Comparison of ENCODE assay signal across 13 cellular contexts in the genomic region with DNA sequence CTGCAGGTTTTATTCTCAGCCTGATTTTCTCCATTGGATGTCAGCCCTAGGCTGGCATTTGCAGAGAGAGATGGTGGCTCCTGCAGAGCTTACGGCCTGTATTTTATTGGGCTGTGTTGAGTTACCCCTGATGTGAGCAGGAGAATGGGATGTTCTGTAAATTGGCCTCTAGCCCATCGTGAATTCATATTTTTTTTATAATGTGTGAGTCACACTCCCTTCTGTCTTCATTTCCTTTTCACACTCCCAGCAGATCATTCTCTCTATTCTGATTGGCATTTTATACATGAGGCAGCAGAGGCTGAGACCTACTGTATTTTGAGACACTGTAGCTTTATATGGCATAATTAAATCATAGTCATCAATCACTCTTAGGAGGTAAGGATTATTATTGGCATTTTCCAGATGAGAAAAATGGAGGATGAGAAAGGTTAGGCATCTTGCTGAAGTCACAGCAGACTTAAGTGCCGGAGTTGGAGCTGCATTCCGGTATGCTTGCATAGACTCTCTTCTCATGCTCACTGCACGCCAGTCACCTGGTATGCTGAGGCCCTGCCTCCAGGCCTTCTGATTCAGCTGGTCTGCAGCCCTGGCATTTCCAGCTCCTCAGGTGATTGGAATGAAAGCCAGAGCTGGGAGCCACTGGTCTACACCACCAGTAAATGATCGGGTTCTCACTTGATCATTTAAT.
A peak's percentile ranks its signal among the peaks of the same experiment; 100 is the strongest.
DNase-seq lines count a peak whose midpoint lies in the region; ATAC-seq lines count a peak whose summit lies in the region.
"Had no signal": no experiment of that assay in that cellular context is flagged by ENCODE, and none has a peak within 500 bp of the region (broad histone marks: within the 10 kb centered on the region; RNA-seq: fewer than 3 reads in every experiment).

No MANE protein-coding gene starts in this region.

- peaks cover 24% of the 10 kb centered on the region for H3K4me1 ChIP-seq in GM23248 (ENCODE audit: insufficient read depth)
- H3K4me1 ChIP-seq in rectal smooth muscle tissue (ENCODE audit: control insufficient read depth, insufficient read depth, low read length): peaks cover 2% of the 10 kb centered on the region
- H3K4me1 ChIP-seq in CD8-positive, alpha-beta memory T cell (ENCODE audit: insufficient read depth, low read length): no peaks in the 10 kb centered on the region

- H3K36me3 ChIP-seq in GM23248 (ENCODE audit: low read depth) (no peaks in the 10 kb centered on the region), rectal smooth muscle tissue (ENCODE audit: control insufficient read depth, insufficient read depth, low read length) (no peaks in the 10 kb centered on the region)
- H3K36me3 ChIP-seq in CD8-positive, alpha-beta memory T cell (ENCODE audit: insufficient read depth, low read length): no peaks in the 10 kb centered on the region

- H3K27ac ChIP-seq in GM23248: peak overlapping the region; percentile 38; the same call in 1 of the 2 replicates
- H3K27ac ChIP-seq in rectal smooth muscle tissue (ENCODE audit: low read depth, low read length): peak overlapping the region; percentile 44
- no peak overlapping the region for H3K27ac ChIP-seq in CD8-positive, alpha-beta memory T cell (ENCODE audit: low read depth, low read length)
- H3K27ac ChIP-seq: HL-60 had no signal

- no peak for ATAC-seq in HG03521 (IDR thresholded peaks at IDR 0.05; ENCODE audit: unreplicated experiment)
- ATAC-seq in stimulated activated memory B cell treated with anti-CD40 and anti-IgM and Interleukin-4, amounts not matched to agents 10 μg/mL and 1 μg/mL and 100 μg/mL, for 72 hours: no peak
- ATAC-seq: stimulated activated naive CD8-positive, alpha-beta T cell treated with anti-CD3 and anti-CD28 coated beads, Interleukin-15, Interleukin-2, amounts not matched to agents 100 U/mL and 50 U/mL, for 24 hours; T-helper 17 cell had no signal

- H3K4me2 ChIP-seq in GM23248 (ENCODE audit: unreplicated experiment): peak overlapping the region; percentile 38

- POLR2A ChIA-PET in CD8-positive, alpha-beta memory T cell (lab: Charles Lee): no interaction called here

- H3K9me2 ChIP-seq in GM23248 (ENCODE audit: insufficient read depth): no peaks in the 10 kb centered on the region

- H3F3A ChIP-seq in GM23248 (ENCODE audit: insufficient read depth): peaks cover 12% of the 10 kb centered on the region

- no peak overlapping the region for H2AFZ ChIP-seq in GM23248

- peaks cover 8 to 18% of the 10 kb centered on the region in 2 donors for H3K27me3 Mint-ChIP-seq in CD8-positive, alpha-beta memory T cell
- no peaks in the 10 kb centered on the region for H3K27me3 Mint-ChIP-seq in stimulated activated memory B cell treated with anti-CD40 and anti-IgM and Interleukin-4, amounts not matched to agents 10 μg/mL and 1 μg/mL and 100 μg/mL, for 72 hours

- no peak overlapping the region for H3K9ac ChIP-seq in GM23248
- no peak overlapping the region for H3K9ac ChIP-seq in rectal smooth muscle tissue (ENCODE audit: low read length)

- no peaks in the 10 kb centered on the region for H3K9me3 Mint-ChIP-seq in CD8-positive, alpha-beta memory T cell
- no peaks in the 10 kb centered on the region for H3K9me3 Mint-ChIP-seq in stimulated activated memory B cell treated with anti-CD40 and anti-IgM and Interleukin-4, amounts not matched to agents 10 μg/mL and 1 μg/mL and 100 μg/mL, for 72 hours
- H3K9me3 Mint-ChIP-seq: naive B cell had no signal

- CTCF ChIA-PET in CD8-positive, alpha-beta memory T cell (lab: Charles Lee): no interaction called here

- H3K4me3 ChIP-seq in GM23248: no peak overlapping the region
- H3K4me3 ChIP-seq in rectal smooth muscle tissue (ENCODE audit: low read length): no peak overlapping the region
- no peak overlapping the region for H3K4me3 ChIP-seq in CD8-positive, alpha-beta memory T cell (ENCODE audit: low read length)

- in situ Hi-C loops in GM23248 (cut with MboI): no loop called here

- H3K79me2 ChIP-seq in GM23248 (ENCODE audit: insufficient read depth): no peaks in the 10 kb centered on the region

- H3K36me3 Mint-ChIP-seq in CD8-positive, alpha-beta memory T cell: no peaks in the 10 kb centered on the region
- H3K36me3 Mint-ChIP-seq in stimulated activated memory B cell treated with anti-CD40 and anti-IgM and Interleukin-4, amounts not matched to agents 10 μg/mL and 1 μg/mL and 100 μg/mL, for 72 hours: no peaks in the 10 kb centered on the region
- H3K36me3 Mint-ChIP-seq: naive B cell had no signal

- H3K4me1 Mint-ChIP-seq in CD8-positive, alpha-beta memory T cell: no peaks in the 10 kb centered on the region
- no peaks in the 10 kb centered on the region for H3K4me1 Mint-ChIP-seq in stimulated activated memory B cell treated with anti-CD40 and anti-IgM and Interleukin-4, amounts not matched to agents 10 μg/mL and 1 μg/mL and 100 μg/mL, for 72 hours
- H3K4me1 Mint-ChIP-seq: T-helper 17 cell had no signal

- 63% methylated on average over 6 of the region's 6 CpGs for WGBS in GM23248 (ENCODE audit: low coverage in 1 of 2, low lambda C conversion rate in 2 of 2, missing lambda C conversion rate in 2 of 2), 2 experiments

- H4K20me1 ChIP-seq in GM23248 (ENCODE audit: insufficient read depth): no peaks in the 10 kb centered on the region

- no peak overlapping the region for H3K4me3 Mint-ChIP-seq in CD8-positive, alpha-beta memory T cell
- H3K4me3 Mint-ChIP-seq in stimulated activated memory B cell treated with anti-CD40 and anti-IgM and Interleukin-4, amounts not matched to agents 10 μg/mL and 1 μg/mL and 100 μg/mL, for 72 hours: no peak overlapping the region
- H3K4me3 Mint-ChIP-seq: naive B cell, T-helper 17 cell had no signal

- H3K9me3 ChIP-seq in GM23248 (ENCODE audit: low read depth): no peaks in the 10 kb centered on the region
- H3K9me3 ChIP-seq in CD8-positive, alpha-beta memory T cell (ENCODE audit: low read length): no peaks in the 10 kb centered on the region

- DNase-seq in GM23248 (peak; percentile 72), RKO (ENCODE audit: low spot score) (peak; percentile 57), fibroblast of peridontal ligament (ENCODE audit: extremely low read depth) (peak; percentile 46), GM19240 (ENCODE audit: insufficient read length, low spot score) (no peak)
- DNase-seq in CD8-positive, alpha-beta memory T cell: no peak
- DNase-seq: aorta; naive B cell; stimulated activated naive CD8-positive, alpha-beta T cell treated with anti-CD3 and anti-CD28 coated beads, Interleukin-15, Interleukin-2, amounts not matched to agents 100 U/mL and 50 U/mL, for 24 hours; T-helper 17 cell had no signal

- no peak overlapping the region for H3K27ac Mint-ChIP-seq in CD8-positive, alpha-beta memory T cell
- no peak overlapping the region for H3K27ac Mint-ChIP-seq in stimulated activated memory B cell treated with anti-CD40 and anti-IgM and Interleukin-4, amounts not matched to agents 10 μg/mL and 1 μg/mL and 100 μg/mL, for 72 hours
- H3K27ac Mint-ChIP-seq: T-helper 17 cell had no signal

- no peaks in the 10 kb centered on the region for H3K27me3 ChIP-seq in GM23248 (replicated peaks; ENCODE audit: insufficient read depth)
- H3K27me3 ChIP-seq in rectal smooth muscle tissue (ENCODE audit: control insufficient read depth, insufficient read depth, low read length): no peaks in the 10 kb centered on the region
- no peaks in the 10 kb centered on the region for H3K27me3 ChIP-seq in CD8-positive, alpha-beta memory T cell (ENCODE audit: insufficient read depth, low read length, poor library complexity, severe bottlenecking)

Comparison
In these comparisons a context has a peak if more than half of its experiments do, and no peak if none do; other contexts are left out.
1. DNase-seq: peak in GM23248 (single experiment), RKO (single experiment) and fibroblast of peridontal ligament (single experiment); none in GM19240 (single experiment) and CD8-positive, alpha-beta memory T cell (0 of 5).